1 cellular context compared by ENCODE assay signal in genomic region chr6:56930846-56931245, GRCh38.
TF ChIP-seq lines count a peak whose summit lies in the region.

No MANE protein-coding gene starts in this region.

TF ChIP-seq in HCT116, 20 proteins besides CTCF, POLR2A, EP300 and RAD21 (continued from another document):
- TF ChIP-seq, protein P1, sequence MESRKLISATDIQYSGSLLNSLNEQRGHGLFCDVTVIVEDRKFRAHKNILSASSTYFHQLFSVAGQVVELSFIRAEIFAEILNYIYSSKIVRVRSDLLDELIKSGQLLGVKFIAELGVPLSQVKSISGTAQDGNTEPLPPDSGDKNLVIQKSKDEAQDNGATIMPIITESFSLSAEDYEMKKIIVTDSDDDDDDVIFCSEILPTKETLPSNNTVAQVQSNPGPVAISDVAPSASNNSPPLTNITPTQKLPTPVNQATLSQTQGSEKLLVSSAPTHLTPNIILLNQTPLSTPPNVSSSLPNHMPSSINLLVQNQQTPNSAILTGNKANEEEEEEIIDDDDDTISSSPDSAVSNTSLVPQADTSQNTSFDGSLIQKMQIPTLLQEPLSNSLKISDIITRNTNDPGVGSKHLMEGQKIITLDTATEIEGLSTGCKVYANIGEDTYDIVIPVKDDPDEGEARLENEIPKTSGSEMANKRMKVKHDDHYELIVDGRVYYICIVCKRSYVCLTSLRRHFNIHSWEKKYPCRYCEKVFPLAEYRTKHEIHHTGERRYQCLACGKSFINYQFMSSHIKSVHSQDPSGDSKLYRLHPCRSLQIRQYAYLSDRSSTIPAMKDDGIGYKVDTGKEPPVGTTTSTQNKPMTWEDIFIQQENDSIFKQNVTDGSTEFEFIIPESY (IDR thresholded peaks at IDR 0.05; ENCODE audit: extremely low read depth, insufficient replicate concordance, low read length) = no peak
- TF ChIP-seq SP1 (IDR thresholded peaks at IDR 0.05; ENCODE audit: low read depth) = no peak
- TF ChIP-seq ELF1 (IDR thresholded peaks at IDR 0.05; ENCODE audit: borderline replicate concordance, low read depth) = no peak
- no peak for TF ChIP-seq MAX (IDR thresholded peaks at IDR 0.05)
- no peak for TF ChIP-seq EGR1 (IDR thresholded peaks at IDR 0.05; ENCODE audit: low read depth)
- TF ChIP-seq ZNF274 (IDR thresholded peaks at IDR 0.05; ENCODE audit: low read depth, low read length) = no peak
- TF ChIP-seq SRF (IDR thresholded peaks at IDR 0.05; ENCODE audit: low read depth) = no peak
- TF ChIP-seq ATF3 (IDR thresholded peaks at IDR 0.05) = no peak
- no peak for TF ChIP-seq CBX3 (IDR thresholded peaks at IDR 0.05; ENCODE audit: low read depth)
- TF ChIP-seq EZH2phosphoT487 (IDR thresholded peaks at IDR 0.05; ENCODE audit: borderline replicate concordance) = no peak
- TF ChIP-seq TCF7L2 (IDR thresholded peaks at IDR 0.05; ENCODE audit: borderline replicate concordance, extremely low read depth, insufficient read depth, insufficient read length) = no peak
- TF ChIP-seq CEBPB (IDR thresholded peaks at IDR 0.05; ENCODE audit: low read depth) = no peak
- TF ChIP-seq SIN3A (IDR thresholded peaks at IDR 0.05; ENCODE audit: low read depth) = no peak
- no peak for TF ChIP-seq ZFX (IDR thresholded peaks at IDR 0.05)
- no peak for TF ChIP-seq POLR2AphosphoS5 (IDR thresholded peaks at IDR 0.05; ENCODE audit: low read depth, low read length)
- TF ChIP-seq YY1 (IDR thresholded peaks at IDR 0.05; ENCODE audit: extremely low read depth, insufficient replicate concordance, low read depth, low read length) = no peak
- no peak for TF ChIP-seq EZH2 (IDR thresholded peaks at IDR 0.05)
- no peak for TF ChIP-seq JUND (IDR thresholded peaks at IDR 0.05)
